22 cellular contexts compared by ENCODE assay signal in genomic region chr1:153395136-153395685, GRCh38. TPM values are rescaled to one million over a fixed set of nuclear protein-coding genes. Genes with fewer than 3 reads are reported as not detected.
DNase-seq lines count a peak whose midpoint lies in the region; ATAC-seq, FAIRE-seq and TF ChIP-seq lines count a peak whose summit lies in the region.
"Had no signal": no experiment of that assay in that cellular context is flagged by ENCODE, and none has a peak within 500 bp of the region (broad histone marks: within the 10 kb centered on the region; RNA-seq: fewer than 3 reads in every experiment).

No MANE protein-coding gene starts in this region.

- no peak overlapping the region for H2AK5ac ChIP-seq in H9 (ENCODE audit: insufficient read length, low read length)

- no peak overlapping the region for H2BK5ac ChIP-seq in H9 (ENCODE audit: insufficient read length, low read length)

- no peak for TF ChIP-seq CTCF in H9 (conservative IDR thresholded peaks at IDR 0.05)
- no peak for TF ChIP-seq CTCF in PC-9 (conservative IDR thresholded peaks at IDR 0.05)
- no peak for TF ChIP-seq CTCF in gastrocnemius medialis (IDR thresholded peaks at IDR 0.05 in 4 of 5, conservative IDR thresholded peaks at IDR 0.05 in 1 of 5)

- H3K27ac Mint-ChIP-seq in H9 = no peak overlapping the region; a peak in 1 of 7 replicates
- H3K27ac Mint-ChIP-seq in activated naive CD4-positive, alpha-beta T cell treated with anti-CD3 and anti-CD28 coated beads, Interleukin-2, amount 50 U/mL, for 72 hours = no peak overlapping the region
- H3K27ac Mint-ChIP-seq: activated naive CD8-positive, alpha-beta T cell; activated T-cell treated with anti-CD3 and anti-CD28 coated beads, Interleukin-2, amount 50 U/mL, for 24 hours; brain had no signal

- H3K36me3 ChIP-seq in PC-9 (ENCODE audit: low read depth) (no peaks in the 10 kb centered on the region), esophagus (ENCODE audit: control insufficient read depth in 2 of 2, insufficient read depth in 2 of 2, low read length in 1 of 2) (no peaks in the 10 kb centered on the region), gastrocnemius medialis (no peaks in the 10 kb centered on the region)

- H2BK15ac ChIP-seq in H9 (ENCODE audit: low read depth, low read length) = no peak overlapping the region

- H3K4me1 ChIP-seq in H9 (ENCODE audit: insufficient read depth, low read length) (no peaks in the 10 kb centered on the region), PC-9 (replicated peaks; ENCODE audit: insufficient read depth) (peaks cover 48% of the 10 kb centered on the region), esophagus (ENCODE audit: control insufficient read depth in 2 of 2, insufficient read depth in 2 of 2, low read length in 1 of 2) (peaks cover 0 to 25% of the 10 kb centered on the region in 2 donors), gastrocnemius medialis (peaks cover 13 to 31% of the 10 kb centered on the region in 2 donors)
- H3K4me1 ChIP-seq: testis had no signal

- H3K4me3 ChIP-seq in PC-9 (no peak overlapping the region), esophagus (ENCODE audit: low read depth in 1 of 2, low read length in 2 of 2) (no peak overlapping the region), gastrocnemius medialis (no peak overlapping the region)
- H3K4me3 ChIP-seq: dorsolateral prefrontal cortex, testis had no signal

- no peaks in the 10 kb centered on the region for H3K79me2 ChIP-seq in H9 (ENCODE audit: insufficient read depth, low read length)
- H3K79me2 ChIP-seq in PC-9 (ENCODE audit: low read depth) = no peaks in the 10 kb centered on the region

- ATAC-seq in gastrocnemius medialis = peak; percentile 89 to 90
- ATAC-seq in activated naive CD4-positive, alpha-beta T cell treated with anti-CD3 and anti-CD28 coated beads, Interleukin-2, amount 50 U/mL, for 72 hours = no peak

- no CpG with 5 or more reads among the region's 7 CpGs for WGBS in H9 (ENCODE audit: extremely low coverage, insufficient read length, low lambda C conversion rate)
- 50 to 56% methylated on average over 7 of the region's 7 CpGs for WGBS in esophagus, 2 donors

- no peaks in the 10 kb centered on the region for H3K27me3 ChIP-seq in H9 (ENCODE audit: insufficient read depth, low read length)
- H3K27me3 ChIP-seq in PC-9 (ENCODE audit: insufficient read depth, low read depth) = no peaks in the 10 kb centered on the region
- no peaks in the 10 kb centered on the region for H3K27me3 ChIP-seq in esophagus (ENCODE audit: control insufficient read depth in 1 of 2, insufficient read depth in 2 of 2, low read length in 2 of 2)
- no peaks in the 10 kb centered on the region for H3K27me3 ChIP-seq in gastrocnemius medialis
- H3K27me3 ChIP-seq: testis had no signal

- no peaks in the 10 kb centered on the region for H4K20me1 ChIP-seq in H9 (ENCODE audit: control insufficient read depth, insufficient read depth, insufficient read length)
- no peaks in the 10 kb centered on the region for H4K20me1 ChIP-seq in PC-9 (ENCODE audit: insufficient read depth)

- H3K79me1 ChIP-seq in H9 (ENCODE audit: insufficient read depth, low read depth, low read length, poor library complexity, severe bottlenecking) = no peaks in the 10 kb centered on the region

- H3K23ac ChIP-seq in H9 (ENCODE audit: insufficient read length, low read depth, low read length) = no peak overlapping the region

- no peaks in the 10 kb centered on the region for H3K23me2 ChIP-seq in H9 (ENCODE audit: insufficient read length, low read depth, low read length, poor library complexity, severe bottlenecking)

- no peak overlapping the region for H3K4ac ChIP-seq in H9 (ENCODE audit: low read depth, low read length)

- H3K18ac ChIP-seq in H9 (ENCODE audit: insufficient read length, low read depth, low read length) = no peak overlapping the region

- CTCF ChIA-PET in PC-9 (lab: Charles Lee) = no interaction called here

- TF ChIP-seq POLR2A in gastrocnemius medialis (IDR thresholded peaks at IDR 0.05) (no peak), GM12892 (IDR thresholded peaks at IDR 0.05; ENCODE audit: low read depth, low read length) (no peak)

- H3K14ac ChIP-seq in H9 (ENCODE audit: insufficient read depth, low read length) = no peak overlapping the region

- H4K8ac ChIP-seq in H9 (replicated peaks; ENCODE audit: insufficient read length, low read depth, low read length) = no peak overlapping the region

- peaks cover 9% of the 10 kb centered on the region; the same call in 1 of the 2 replicates for H3F3A ChIP-seq in PC-9 (ENCODE audit: insufficient read depth, low read depth)

- no peak overlapping the region for H3K9ac ChIP-seq in H9 (ENCODE audit: extremely low read depth, insufficient read length, low read length)

- H2BK120ac ChIP-seq in H9 (ENCODE audit: low read depth, low read length, poor library complexity, severe bottlenecking) = no peak overlapping the region

- FAIRE-seq in GM12892 (lab: Jason Lieb, UNC) = no peak
- FAIRE-seq: TTC549 had no signal

- peaks cover 0 to 2% of the 10 kb centered on the region in 2 experiments; a peak in 1 of 4 replicates for H3K4me1 Mint-ChIP-seq in H9
- H3K4me1 Mint-ChIP-seq: brain had no signal

- H3K9me3 ChIP-seq in H9 (ENCODE audit: control insufficient read depth, low read depth, low read length) (no peaks in the 10 kb centered on the region), PC-9 (ENCODE audit: insufficient read depth, low read depth) (no peaks in the 10 kb centered on the region), esophagus (ENCODE audit: control insufficient read depth in 2 of 2, insufficient read depth in 1 of 2, low read depth in 1 of 2, low read length in 1 of 2) (peaks cover 0 to 2% of the 10 kb centered on the region in 2 donors), gastrocnemius medialis (no peaks in the 10 kb centered on the region)
- H3K9me3 ChIP-seq: testis had no signal

- POLR2A ChIA-PET in PC-9 (lab: Charles Lee; ENCODE audit: unreplicated experiment) = no interaction called here

- no peaks in the 10 kb centered on the region for H3K9me2 ChIP-seq in PC-9 (ENCODE audit: insufficient read depth)

- no peak overlapping the region for H2AFZ ChIP-seq in H9 (ENCODE audit: low read length)
- H2AFZ ChIP-seq in PC-9 = no peak overlapping the region

- H3K27ac ChIP-seq in H9 (ENCODE audit: insufficient read length, low read depth, low read length) (no peak overlapping the region), PC-9 (no peak overlapping the region), esophagus (ENCODE audit: low read depth in 2 of 2, low read length in 1 of 2) (peak overlapping the region; percentile 32 to 89), gastrocnemius medialis (peak overlapping the region in 2 of 4 donors; percentile 44 to 73)
- H3K27ac ChIP-seq: dorsolateral prefrontal cortex, testis had no signal

- intact Hi-C loops in PC-9 (cut with micrococcal nuclease; ENCODE audit: unreplicated experiment) = no loop called here
- intact Hi-C loops in gastrocnemius medialis (cut with DNase I; ENCODE audit: low total_unique reads) = loop anchor here (1.0 to 2.0 kb wide), 2 partner anchors 96 to 171 kb away; no protein-coding TSS in a partner anchor

- H3K4me2 ChIP-seq in H9 (ENCODE audit: insufficient read depth, insufficient read length, low read length) (no peak overlapping the region), PC-9 (0 out of 2 replicates have a peak overlapping the region, but pooled peaks have one; percentile 9)

- DNase-seq in H9 = peak; percentile 17
- DNase-seq in PC-9 = no peak
- peak; percentile 82 to 83 for DNase-seq in gastrocnemius medialis
- no peak for DNase-seq in DMS153 (lab: John Stamatoyannopoulos, UW)
- DNase-seq in activated naive CD4-positive, alpha-beta T cell treated with anti-CD3 and anti-CD28 coated beads, Interleukin-2, amount 50 U/mL, for 72 hours (ENCODE audit: low spot score in 2 of 2) = no peak
- no peak for DNase-seq in GM12892 (ENCODE audit: insufficient read length)
- DNase-seq: activated T-cell treated with anti-CD3 and anti-CD28 coated beads, Interleukin-2, amount 50 U/mL, for 24 hours; DMS79; hippocampal formation; Kasumi-1; left cardiac atrium; NCI-H1417 treated with DMSO at 0.1 percent for 48 hours; stimulated activated CD4-positive, alpha-beta T cell treated with anti-CD3 and anti-CD28 coated beads, Interleukin-4, amount 100 ng/mL, for 4 hours; testis had no signal

- no peaks in the 10 kb centered on the region for H3K9me3 Mint-ChIP-seq in H9
- H3K9me3 Mint-ChIP-seq in activated naive CD4-positive, alpha-beta T cell treated with anti-CD3 and anti-CD28 coated beads, Interleukin-2, amount 50 U/mL, for 72 hours = no peaks in the 10 kb centered on the region
- H3K9me3 Mint-ChIP-seq: activated T-cell treated with anti-CD3 and anti-CD28 coated beads, Interleukin-2, amount 50 U/mL, for 24 hours had no signal

- no TSS peak for BruUV-seq in PC-9 (replicated peaks; lab: Mats Ljungman, UMichigan)

- H3K36me3 Mint-ChIP-seq in H9 (ENCODE audit: insufficient read depth in 1 of 3, low read depth in 3 of 3) = no peaks in the 10 kb centered on the region; a peak in 1 of 7 replicates
- H3K36me3 Mint-ChIP-seq in activated naive CD4-positive, alpha-beta T cell treated with anti-CD3 and anti-CD28 coated beads, Interleukin-2, amount 50 U/mL, for 72 hours = no peaks in the 10 kb centered on the region
- H3K36me3 Mint-ChIP-seq: activated naive CD8-positive, alpha-beta T cell; brain had no signal

- H4K5ac ChIP-seq in H9 (ENCODE audit: insufficient read length, low read depth, low read length) = no peak overlapping the region

- no peak overlapping the region for H2BK12ac ChIP-seq in H9 (ENCODE audit: insufficient read length, low read depth, low read length)

- no peak overlapping the region for H3T11ph ChIP-seq in H9 (ENCODE audit: low read length)

- H3K56ac ChIP-seq in H9 (ENCODE audit: insufficient read length, low read depth, low read length) = no peak overlapping the region

- peaks cover 12% of the 10 kb centered on the region for H3K27me3 Mint-ChIP-seq in H9 (ENCODE audit: low read depth)

- no peak overlapping the region for H2BK20ac ChIP-seq in H9 (ENCODE audit: low read depth, low read length, poor library complexity, severe bottlenecking)

- no peak overlapping the region for H3K4me3 Mint-ChIP-seq in H9
- H3K4me3 Mint-ChIP-seq: activated naive CD8-positive, alpha-beta T cell; activated T-cell treated with anti-CD3 and anti-CD28 coated beads, Interleukin-2, amount 50 U/mL, for 24 hours; brain had no signal

- in situ Hi-C loops in gastrocnemius medialis (cut with MboI; ENCODE audit: low sequenced_read_pairs in 4 of 4) = no loop called here

- H4K91ac ChIP-seq in H9 (ENCODE audit: insufficient read length, low read depth, low read length) = no peak overlapping the region

RNA-seq across cellular contexts. Expression of gene S100A8, which starts 4.3 kb away (rescaled TPM):
- total RNA-seq in H9 (2021) (not detected in 2 replicates), PC-9 (2021) (not detected in 2 replicates), gastrocnemius medialis (10 to 100 TPM in 2 of 4 donors, 1 to 10 TPM in 2; 4.2 to 41.6 (median 12.5) TPM)
- over 10,000 TPM; 44,360 to 65,887 TPM for polyA plus RNA-seq in esophagus
- total RNA-seq in activated naive CD4-positive, alpha-beta T cell treated with anti-CD3 and anti-CD28 coated beads, Interleukin-2, amount 50 U/mL, for 72 hours = not detected
- not detected for polyA plus RNA-seq in GM12892 (2012; ENCODE audit: missing spikeins)
- total RNA-seq: NCI-H460 had no signal

RNA-seq across cellular contexts. Expression of gene S100A12, which starts 19.8 kb away (rescaled TPM):
- not detected in 2 replicates for total RNA-seq in H9 (2021)
- total RNA-seq in PC-9 (2021) = not detected in 2 replicates
- 100 to 1,000 TPM in 1 of 2 donors, 10 to 100 TPM in 1; 67.2 to 222 TPM for polyA plus RNA-seq in esophagus
- total RNA-seq in gastrocnemius medialis = 1 to 10 TPM in 2 of 4 donors, not detected in 2; 2.2 to 2.9 TPM
- total RNA-seq in activated naive CD4-positive, alpha-beta T cell treated with anti-CD3 and anti-CD28 coated beads, Interleukin-2, amount 50 U/mL, for 72 hours = not detected
- polyA plus RNA-seq in GM12892 (2012; ENCODE audit: missing spikeins) = not detected
- total RNA-seq: NCI-H460, testis had no signal

RNA-seq across cellular contexts. Expression of gene S100A7A, which starts 21.1 kb away (rescaled TPM):
- not detected in 2 replicates for total RNA-seq in H9 (2021)
- total RNA-seq in PC-9 (2021) = not detected in 2 replicates
- 1 to 10 TPM in 1 of 2 donors, under 1 TPM in 1; 0.02 to 1.3 TPM for polyA plus RNA-seq in esophagus
- total RNA-seq in gastrocnemius medialis = not detected
- not detected for total RNA-seq in activated naive CD4-positive, alpha-beta T cell treated with anti-CD3 and anti-CD28 coated beads, Interleukin-2, amount 50 U/mL, for 72 hours
- not detected for polyA plus RNA-seq in GM12892 (2012; ENCODE audit: missing spikeins)
- total RNA-seq: dorsolateral prefrontal cortex, left cardiac atrium, NCI-H460, omental fat pad, skeletal muscle tissue, testis had no signal

RNA-seq across cellular contexts. Expression of gene S100A9, which starts 37.6 kb away (rescaled TPM):
- total RNA-seq in H9 (2021) (not detected in 2 replicates), PC-9 (2021) (2.1 and 4.3 TPM in 2 replicates), gastrocnemius medialis (100 to 1,000 TPM in 2 of 4 donors, 10 to 100 TPM in 2; 57.4 to 205 (median 87.1) TPM)
- polyA plus RNA-seq in esophagus = over 10,000 TPM; 47,233 to 60,368 TPM
- total RNA-seq in activated naive CD4-positive, alpha-beta T cell treated with anti-CD3 and anti-CD28 coated beads, Interleukin-2, amount 50 U/mL, for 72 hours = 1 to 10 TPM in 1 of 2 donors, under 1 TPM in 1; 0.73 to 1.4 TPM
- polyA plus RNA-seq in GM12892 (2012; ENCODE audit: missing spikeins) = 0.59 TPM

RNA-seq across cellular contexts. Expression of gene PGLYRP4, which starts 46.6 kb away (rescaled TPM):
- total RNA-seq in H9 (2021) = not detected in 2 replicates
- not detected in 2 replicates for total RNA-seq in PC-9 (2021)
- polyA plus RNA-seq in esophagus = 1 to 10 TPM; 3.1 to 3.3 TPM
- total RNA-seq in gastrocnemius medialis = not detected
- not detected for total RNA-seq in activated naive CD4-positive, alpha-beta T cell treated with anti-CD3 and anti-CD28 coated beads, Interleukin-2, amount 50 U/mL, for 72 hours
- 2.6 TPM for polyA plus RNA-seq in GM12892 (2012; ENCODE audit: missing spikeins)
- total RNA-seq: dorsolateral prefrontal cortex, left cardiac atrium, NCI-H460, omental fat pad, skeletal muscle tissue had no signal

Comparison
In these comparisons a context has a peak if more than half of its experiments do, and no peak if none do; other contexts are left out.
1. DNase-seq: peak in H9 (single experiment) and gastrocnemius medialis (2 of 2); none in PC-9 (0 of 2), DMS153 (single experiment), activated naive CD4-positive, alpha-beta T cell treated with anti-CD3 and anti-CD28 coated beads, Interleukin-2, amount 50 U/mL, for 72 hours (0 of 2) and GM12892 (single experiment).
2. H3K27ac ChIP-seq: peak in esophagus (2 of 2); none in H9 (single experiment) and PC-9 (single experiment).
3. ATAC-seq: peak in gastrocnemius medialis (2 of 2); none in activated naive CD4-positive, alpha-beta T cell treated with anti-CD3 and anti-CD28 coated beads, Interleukin-2, amount 50 U/mL, for 72 hours (0 of 2).